Comparison of ENCODE assay signal across 8 cellular contexts in genomic region chr2:69781321-69782248, GRCh38. TPM values are rescaled to one million over a fixed set of nuclear protein-coding genes. Genes with fewer than 3 reads are reported as not detected.
DNase-seq lines count a peak whose midpoint lies in the region; ATAC-seq, FAIRE-seq and TF ChIP-seq lines count a peak whose summit lies in the region.
"Had no signal": no experiment of that assay in that cellular context is flagged by ENCODE, and none has a peak within 500 bp of the region (broad histone marks: within the 10 kb centered on the region; RNA-seq: fewer than 3 reads in every experiment).

No MANE protein-coding gene starts in this region.

- ATAC-seq in GM23338: peak; percentile 55
- ATAC-seq in HG02973 (IDR thresholded peaks at IDR 0.05; ENCODE audit: unreplicated experiment): no peak
- ATAC-seq: activated naive CD4-positive, alpha-beta T cell treated with anti-CD3 and anti-CD28 coated beads, Interleukin-2, amount 50 U/mL, for 72 hours had no signal

- H4K20me1 ChIP-seq in GM23338 (replicated peaks; ENCODE audit: insufficient read depth): no peaks in the 10 kb centered on the region

- H3K4me1 Mint-ChIP-seq in GM23338 (peaks cover 44% of the 10 kb centered on the region), osteocyte (ENCODE audit: unreplicated experiment) (peaks cover 17% of the 10 kb centered on the region)

- H3K27ac ChIP-seq in GM23338 (ENCODE audit: low read depth) (peak overlapping the region; percentile 70; the same call in 1 of the 2 replicates), small intestine (ENCODE audit: low read depth in 1 of 2, low read length in 1 of 2) (peak overlapping the region; percentile 79 to 87)

- no peaks in the 10 kb centered on the region for H3F3A ChIP-seq in GM23338 (replicated peaks; ENCODE audit: low read depth)

- FAIRE-seq in small intestine (lab: Jason Lieb, UNC): peak; percentile 5

- H3K4me2 ChIP-seq in GM23338: peak overlapping the region; percentile 5

- H3K36me3 ChIP-seq in GM23338 (ENCODE audit: insufficient read depth): no peaks in the 10 kb centered on the region
- peaks cover 0 to 2% of the 10 kb centered on the region in 2 donors for H3K36me3 ChIP-seq in small intestine (ENCODE audit: control insufficient read depth in 2 of 2, insufficient read depth in 2 of 2, low read length in 2 of 2)

- no peak overlapping the region for H2AFZ ChIP-seq in GM23338

- no peaks in the 10 kb centered on the region for H3K79me2 ChIP-seq in GM23338 (replicated peaks; ENCODE audit: insufficient read depth)

- H3K27me3 ChIP-seq in GM23338 (ENCODE audit: insufficient read depth) (no peaks in the 10 kb centered on the region), small intestine (ENCODE audit: control insufficient read depth in 2 of 2, insufficient read depth in 2 of 2, low read length in 2 of 2) (no peaks in the 10 kb centered on the region)

- DNase-seq in GM23338 (ENCODE audit: low spot score): peak; percentile 48
- DNase-seq in NCI-H146 (lab: John Stamatoyannopoulos, UW): peak; percentile 69
- peak; percentile 37 to 70 for DNase-seq in dermis microvascular lymphatic vessel endothelial cell (ENCODE audit: low read depth in 2 of 2)
- DNase-seq in small intestine: peak; percentile 95
- DNase-seq in HK-2 (ENCODE audit: unreplicated experiment): no peak
- DNase-seq in osteocyte (ENCODE audit: extremely low spot score, unreplicated experiment): no peak

- TF ChIP-seq CTCF in GM23338 (conservative IDR thresholded peaks at IDR 0.05; ENCODE audit: low read depth in 2 of 2): no peak
- TF ChIP-seq CTCF in osteocyte (IDR thresholded peaks at IDR 0.05): no peak

- no peaks in the 10 kb centered on the region for H3K9me3 ChIP-seq in small intestine (ENCODE audit: control insufficient read depth, low read depth)

- H3K27ac Mint-ChIP-seq in GM23338 (no peak overlapping the region), osteocyte (ENCODE audit: unreplicated experiment) (no peak overlapping the region)
- H3K27ac Mint-ChIP-seq: activated naive CD4-positive, alpha-beta T cell treated with anti-CD3 and anti-CD28 coated beads, Interleukin-2, amount 50 U/mL, for 72 hours had no signal

- H3K9me3 Mint-ChIP-seq in GM23338 (peaks cover 2% of the 10 kb centered on the region; the same call in 1 of the 3 replicates), osteocyte (ENCODE audit: unreplicated experiment) (no peaks in the 10 kb centered on the region)

- 14 to 47% (median 29%) methylated on average over 5 of the region's 5 CpGs for WGBS in small intestine, 3 donors

- H3K9me2 ChIP-seq in GM23338 (ENCODE audit: insufficient read depth): no peaks in the 10 kb centered on the region

- H3K4me3 ChIP-seq in GM23338 (no peak overlapping the region), small intestine (ENCODE audit: low read depth in 1 of 2, low read length in 2 of 2) (no peak overlapping the region)

- H3K4me3 Mint-ChIP-seq in GM23338 (no peak overlapping the region), osteocyte (ENCODE audit: unreplicated experiment) (no peak overlapping the region)

- H3K4me1 ChIP-seq in GM23338 (ENCODE audit: insufficient read depth) (peaks cover 32% of the 10 kb centered on the region), small intestine (ENCODE audit: control insufficient read depth in 2 of 2, insufficient read depth in 1 of 2, low read depth in 1 of 2, low read length in 1 of 2) (peaks cover 0 to 6% of the 10 kb centered on the region in 2 donors)

- H3K27me3 Mint-ChIP-seq in GM23338 (ENCODE audit: insufficient read depth, low read depth, poor library complexity): peaks cover 2% of the 10 kb centered on the region
- no peaks in the 10 kb centered on the region for H3K27me3 Mint-ChIP-seq in osteocyte (ENCODE audit: unreplicated experiment)

- no peaks in the 10 kb centered on the region; the same call in 2 of the 3 replicates for H3K36me3 Mint-ChIP-seq in GM23338 (ENCODE audit: low read depth)
- H3K36me3 Mint-ChIP-seq in osteocyte (ENCODE audit: unreplicated experiment): peaks cover 7% of the 10 kb centered on the region

TF ChIP-seq in GM23338, 12 proteins besides CTCF, POLR2A, EP300 and RAD21:
- no peak for TF ChIP-seq EZH2phosphoT487 (IDR thresholded peaks at IDR 0.05; ENCODE audit: unreplicated experiment)
- TF ChIP-seq ZNF331 (CRISPR knock-in tag; IDR thresholded peaks at IDR 0.05; ENCODE audit: low read depth): no peak
- no peak for TF ChIP-seq STAT1 (IDR thresholded peaks at IDR 0.05; ENCODE audit: unreplicated experiment)
- no peak for TF ChIP-seq POLR2AphosphoS5 (IDR thresholded peaks at IDR 0.05; ENCODE audit: low read depth)
- TF ChIP-seq EZH2 (IDR thresholded peaks at IDR 0.05; ENCODE audit: low read depth, unreplicated experiment): no peak
- TF ChIP-seq ETS1 (IDR thresholded peaks at IDR 0.05): no peak
- no peak for TF ChIP-seq ZNF114 (CRISPR knock-in tag; IDR thresholded peaks at IDR 0.05)

RNA-seq across cellular contexts. Expression of gene ANXA4, which starts 39.7 kb away (rescaled TPM):
- 5.8 and 6.7 TPM in 2 replicates for total RNA-seq in GM23338 (2014; rRNA removed; shearing (Covaris generic))
- polyA plus RNA-seq in GM23338 (2016; fragmentation: Nextera tagmentation; extraction: Ambion mirVana) (11.5 and 12.3 TPM in 2 replicates), small intestine (100 to 1,000 TPM; 289 to 317 (median 309) TPM)
- total RNA-seq in dermis microvascular lymphatic vessel endothelial cell (40.6 and 51.5 TPM in 2 replicates), osteocyte (76.6 and 81.5 TPM in 2 replicates)

RNA-seq across cellular contexts. Expression of gene GMCL1, which starts 47.9 kb away (rescaled TPM):
- 26.9 and 27.3 TPM in 2 replicates for total RNA-seq in GM23338 (2014; rRNA removed; shearing (Covaris generic))
- polyA plus RNA-seq in GM23338 (2016; fragmentation: Nextera tagmentation; extraction: Ambion mirVana) (27.0 and 27.7 TPM in 2 replicates), small intestine (10 to 100 TPM; 13.6 to 18.1 (median 17.3) TPM)
- total RNA-seq in dermis microvascular lymphatic vessel endothelial cell (6.5 and 7.2 TPM in 2 replicates), osteocyte (14.1 and 16.1 TPM in 2 replicates)

Comparison
In these comparisons a context has a peak if more than half of its experiments do, and no peak if none do; other contexts are left out.
1. DNase-seq: peak in GM23338 (single experiment), NCI-H146 (single experiment), dermis microvascular lymphatic vessel endothelial cell (2 of 2) and small intestine (single experiment); none in HK-2 (single experiment) and osteocyte (single experiment).